8 cellular contexts compared by ENCODE assay signal in genomic region chr7:974820-975681, GRCh38. TPM values are rescaled to one million over a fixed set of nuclear protein-coding genes. Genes with fewer than 3 reads are reported as not detected.
A peak's percentile ranks its signal among the peaks of the same experiment; 100 is the strongest.
DNase-seq lines count a peak whose midpoint lies in the region; ATAC-seq and TF ChIP-seq lines count a peak whose summit lies in the region.

Gene COX19, minus strand, starts transcription at chr7:975549. Its CDS starts 40 bp downstream, at chr7:975509.

- intact Hi-C loops in left colon (cut with DNase I, micrococcal nuclease), result no loop called here

- peak; percentile 68 for ATAC-seq in GM19025 (IDR thresholded peaks at IDR 0.05; ENCODE audit: low read depth, unreplicated experiment)
- ATAC-seq in HG03280 (IDR thresholded peaks at IDR 0.05; ENCODE audit: unreplicated experiment), result peak; percentile 82
- peak; percentile 72 for ATAC-seq in left colon

- peak within 1 kb of the TSS; percentile 100 for H3K4me3 ChIP-seq in choroid plexus epithelial cell (ENCODE audit: low read depth, low read length)

- TF ChIP-seq CTCF in AG09319 (IDR thresholded peaks at IDR 0.05; ENCODE audit: low read depth, low read length) (no peak), choroid plexus epithelial cell (conservative IDR thresholded peaks at IDR 0.05; ENCODE audit: low read depth, low read length) (no peak)

- DNase-seq in AG09319 (ENCODE audit: extremely low read depth, low read depth) (peak; percentile 69), NCI-H526 (lab: John Stamatoyannopoulos, UW) (peak; percentile 42 to 93), choroid plexus epithelial cell (ENCODE audit: low read depth) (peak; percentile 94), left colon (peak; percentile 88 to 91)
- DNase-seq in activated CD4-positive, alpha-beta T cell treated with anti-CD3 and anti-CD28 coated beads for 4 hours, result peak; percentile 88 to 91
- DNase-seq in stimulated activated CD4-positive, alpha-beta T cell treated with anti-CD3 and anti-CD28 coated beads, Interleukin-1b, Interleukin-23, amount 100 ng/mL, for 24 hours (ENCODE audit: low read depth in 4 of 4, low spot score in 1 of 4), result peak; percentile 82 to 87 (median 84)

RNA-seq across cellular contexts. Expression of gene COX19, which starts in this region (rescaled TPM):
- total RNA-seq in left colon, result 10 to 100 TPM; 13.5 to 15.2 TPM

Comparison
In these comparisons a context has a peak if more than half of its experiments do, and no peak if none do; other contexts are left out.
1. Peak in every context shown above with its lines: DNase-seq, ATAC-seq and H3K4me3 ChIP-seq.